In genomic region chr9:96853711-96854072, GRCh38 we compare ENCODE assay signal across 8 cellular contexts.
A peak's percentile ranks its signal among the peaks of the same experiment; 100 is the strongest.
DNase-seq lines count a peak whose midpoint lies in the region; ATAC-seq and TF ChIP-seq lines count a peak whose summit lies in the region.

No MANE protein-coding gene starts in this region.

- H3K36me3 Mint-ChIP-seq in activated naive CD8-positive, alpha-beta T cell treated with anti-CD3 and anti-CD28 coated beads, Interleukin-2, amount 50 U/mL, for 24 hours (ENCODE audit: low read depth) = peaks cover 20% of the 10 kb centered on the region
- H3K36me3 Mint-ChIP-seq in stimulated activated naive B cell treated with anti-CD40 and anti-IgM and Interleukin-4, amounts not matched to agents 10 μg/mL and 1 μg/mL and 100 μg/mL, for 72 hours = peaks cover 15 to 26% of the 10 kb centered on the region in 2 donors

- peak overlapping the region; percentile 70 for H3K27ac ChIP-seq in C4-2B
- peak overlapping the region; percentile 62 for H3K27ac ChIP-seq in HL-60 (replicated peaks)

- H3K4me3 ChIP-seq in HL-60 (replicated peaks; ENCODE audit: insufficient read depth, low read length) = peak overlapping the region; percentile 91
- peak overlapping the region; percentile 71 for H3K4me3 ChIP-seq in iPS-18c (ENCODE audit: insufficient read depth, low read depth, low read length)

- H3K27me3 Mint-ChIP-seq in activated naive CD8-positive, alpha-beta T cell treated with anti-CD3 and anti-CD28 coated beads, Interleukin-2, amount 50 U/mL, for 24 hours = peaks cover 11% of the 10 kb centered on the region
- H3K27me3 Mint-ChIP-seq in stimulated activated naive B cell treated with anti-CD40 and anti-IgM and Interleukin-4, amounts not matched to agents 10 μg/mL and 1 μg/mL and 100 μg/mL, for 72 hours = peaks cover 0 to 5% of the 10 kb centered on the region in 2 donors

- peak overlapping the region; percentile 100 for H3K4me3 Mint-ChIP-seq in activated naive CD8-positive, alpha-beta T cell treated with anti-CD3 and anti-CD28 coated beads, Interleukin-2, amount 50 U/mL, for 24 hours
- peak overlapping the region; percentile 100 for H3K4me3 Mint-ChIP-seq in stimulated activated naive B cell treated with anti-CD40 and anti-IgM and Interleukin-4, amounts not matched to agents 10 μg/mL and 1 μg/mL and 100 μg/mL, for 72 hours

- POLR2A ChIA-PET in HEK293T (lab: Yijun Ruan, JAX) = interaction anchor here (1.1 to 1.9 kb wide), 4 partner anchors 8 to 75 kb away, joined by 3 to 5 read pairs (median 4); no protein-coding TSS in a partner anchor

- no peaks in the 10 kb centered on the region for H3K9me3 ChIP-seq in iPS-18c (ENCODE audit: control insufficient read depth, insufficient read depth, low read length)

- TF ChIP-seq CTCF in C4-2B (conservative IDR thresholded peaks at IDR 0.05) = no peak
- TF ChIP-seq CTCF in HL-60 (IDR thresholded peaks at IDR 0.05; ENCODE audit: insufficient read depth, low read length) = no peak

- no peaks in the 10 kb centered on the region for H3K27me3 ChIP-seq in HL-60 (ENCODE audit: insufficient read depth, poor library complexity, severe bottlenecking)

- H3K4me1 Mint-ChIP-seq in activated naive CD8-positive, alpha-beta T cell treated with anti-CD3 and anti-CD28 coated beads, Interleukin-2, amount 50 U/mL, for 24 hours = peaks cover 57% of the 10 kb centered on the region
- H3K4me1 Mint-ChIP-seq in stimulated activated naive B cell treated with anti-CD40 and anti-IgM and Interleukin-4, amounts not matched to agents 10 μg/mL and 1 μg/mL and 100 μg/mL, for 72 hours = peaks cover 23 to 48% of the 10 kb centered on the region in 2 donors

- DNase-seq in HL-60 (ENCODE audit: low read depth in 1 of 2, low spot score in 1 of 2) (no peak), NCI-H510A treated with DMSO at 0.1 percent for 48 hours (lab: John Stamatoyannopoulos, UW) (no peak), HEK293T (ENCODE audit: extremely low spot score) (no peak)
- DNase-seq in activated naive CD8-positive, alpha-beta T cell treated with anti-CD3 and anti-CD28 coated beads, Interleukin-2, amount 50 U/mL, for 24 hours = no peak
- DNase-seq in stimulated activated naive B cell treated with anti-CD40 and anti-IgM and Interleukin-4, amounts not matched to agents 10 μg/mL and 1 μg/mL and 100 μg/mL, for 72 hours = no peak

- ATAC-seq in GM19438 (IDR thresholded peaks at IDR 0.05; ENCODE audit: low read depth, unreplicated experiment) = peak; percentile 13
- peak; percentile 7 for ATAC-seq in activated naive CD8-positive, alpha-beta T cell treated with anti-CD3 and anti-CD28 coated beads, Interleukin-2, amount 50 U/mL, for 24 hours
- peak; percentile 40 to 47 for ATAC-seq in stimulated activated naive B cell treated with anti-CD40 and anti-IgM and Interleukin-4, amounts not matched to agents 10 μg/mL and 1 μg/mL and 100 μg/mL, for 72 hours (replicated peaks)

- CTCF ChIA-PET in HEK293T (lab: Yijun Ruan, JAX) = no interaction called here

- H3K9me3 Mint-ChIP-seq in activated naive CD8-positive, alpha-beta T cell treated with anti-CD3 and anti-CD28 coated beads, Interleukin-2, amount 50 U/mL, for 24 hours = peaks cover 9% of the 10 kb centered on the region
- H3K9me3 Mint-ChIP-seq in stimulated activated naive B cell treated with anti-CD40 and anti-IgM and Interleukin-4, amounts not matched to agents 10 μg/mL and 1 μg/mL and 100 μg/mL, for 72 hours = peaks cover 0 to 3% of the 10 kb centered on the region in 2 donors

- peak overlapping the region; percentile 88 for H3K27ac Mint-ChIP-seq in activated naive CD8-positive, alpha-beta T cell treated with anti-CD3 and anti-CD28 coated beads, Interleukin-2, amount 50 U/mL, for 24 hours
- peak overlapping the region; percentile 56 for H3K27ac Mint-ChIP-seq in stimulated activated naive B cell treated with anti-CD40 and anti-IgM and Interleukin-4, amounts not matched to agents 10 μg/mL and 1 μg/mL and 100 μg/mL, for 72 hours

TF ChIP-seq in HEK293T, 16 proteins besides CTCF, POLR2A, EP300 and RAD21:
- no peak for TF ChIP-seq ARNT (IDR thresholded peaks at IDR 0.05)
- TF ChIP-seq SUZ12 (IDR thresholded peaks at IDR 0.05) = no peak
- TF ChIP-seq CTBP1 (IDR thresholded peaks at IDR 0.05; ENCODE audit: borderline replicate concordance) = no peak
- no peak for TF ChIP-seq FOXA1 (IDR thresholded peaks at IDR 0.05)
- no peak for TF ChIP-seq SP1 (IDR thresholded peaks at IDR 0.05)
- no peak for TF ChIP-seq L3MBTL2 (conservative IDR thresholded peaks at IDR 0.05)
- TF ChIP-seq NFRKB (IDR thresholded peaks at IDR 0.05) = no peak
- TF ChIP-seq LEF1 (IDR thresholded peaks at IDR 0.05; ENCODE audit: borderline replicate concordance) = no peak
- TF ChIP-seq HDGF (IDR thresholded peaks at IDR 0.05; ENCODE audit: borderline replicate concordance) = no peak
- no peak for TF ChIP-seq FOXK2 (IDR thresholded peaks at IDR 0.05)
- TF ChIP-seq ELF4 (IDR thresholded peaks at IDR 0.05) = no peak
- no peak for TF ChIP-seq TARDBP (IDR thresholded peaks at IDR 0.05)
